ENCODE assay signal across 9 cellular contexts in genomic region chr15:90086868-90087268, GRCh38. TPM values are rescaled to one million over a fixed set of nuclear protein-coding genes. Genes with fewer than 3 reads are reported as not detected.
DNase-seq lines count a peak whose midpoint lies in the region; TF ChIP-seq lines count a peak whose summit lies in the region.
"Had no signal": no experiment of that assay in that cellular context is flagged by ENCODE, and none has a peak within 500 bp of the region (broad histone marks: within the 10 kb centered on the region; RNA-seq: fewer than 3 reads in every experiment).

No MANE protein-coding gene starts in this region.

- H3K27ac Mint-ChIP-seq in nephron: no peak overlapping the region

- TF ChIP-seq CTCF in WERI-Rb-1 (IDR thresholded peaks at IDR 0.05; ENCODE audit: low read depth, low read length): peak; percentile 82
- TF ChIP-seq CTCF in dorsolateral prefrontal cortex (IDR thresholded peaks at IDR 0.05 in 54 of 56, conservative IDR thresholded peaks at IDR 0.05 in 2 of 56; ENCODE audit: low read depth in 1 of 56, partially characterized antibody in 56 of 56): peak in 55 of 56 donors; percentile 27 to 68 (median 57)
- TF ChIP-seq CTCF in nephron (IDR thresholded peaks at IDR 0.05; ENCODE audit: unreplicated experiment in 3 of 3): peak; percentile 44 to 57 (median 47)

- H3K36me3 ChIP-seq in WERI-Rb-1: peaks cover 62% of the 10 kb centered on the region

- H3K27ac ChIP-seq in WERI-Rb-1 (no peak overlapping the region; the same call in 1 of the 2 replicates), dorsolateral prefrontal cortex (peak overlapping the region in 21 of 59 donors; percentile 4 to 70 (median 42))
- H3K27ac ChIP-seq: BLaER1 treated with 17β-estradiol and CSF1 and Interleukin-3, amounts not matched to agents 10 nM and 100 nM had no signal

- no peak overlapping the region for H3K4me3 Mint-ChIP-seq in nephron

- intact Hi-C loops in dorsolateral prefrontal cortex (cut with DNase I): loop anchor here in 1 of 2 donors (5.0 kb wide), 2 partner anchors 195 to 325 kb away; partner anchors contain the start of gene AP3S2

- H3K4me3 ChIP-seq in WERI-Rb-1 (ENCODE audit: low read depth, low read length) (no peak overlapping the region), dorsolateral prefrontal cortex (no peak overlapping the region)
- H3K4me3 ChIP-seq: BLaER1 treated with 17β-estradiol and CSF1 and Interleukin-3, amounts not matched to agents 10 nM and 100 nM had no signal

- no peaks in the 10 kb centered on the region for H3K27me3 Mint-ChIP-seq in nephron (ENCODE audit: low read depth)

- H3K4me1 Mint-ChIP-seq in nephron: no peaks in the 10 kb centered on the region

- H3K9me3 Mint-ChIP-seq in nephron: no peaks in the 10 kb centered on the region

- peaks cover 69% of the 10 kb centered on the region for H3K36me3 Mint-ChIP-seq in nephron (ENCODE audit: low read depth)

- H3K9me3 ChIP-seq in WERI-Rb-1 (ENCODE audit: severe bottlenecking): no peaks in the 10 kb centered on the region
- H3K9me3 ChIP-seq: BLaER1 treated with 17β-estradiol and CSF1 and Interleukin-3, amounts not matched to agents 10 nM and 100 nM had no signal

- DNase-seq in NCI-H1417 (lab: John Stamatoyannopoulos, UW) (peak in 2 of 3 experiments; percentile 31 to 53), NCI-H1417 treated with DMSO at 0.1 percent for 48 hours (lab: John Stamatoyannopoulos, UW) (no peak), KG1 (lab: John Stamatoyannopoulos, UW) (peak; percentile 29), WERI-Rb-1 (peak; percentile 61), dorsolateral prefrontal cortex (peak in 1 of 10 donors; percentile 39), cerebellar nuclear complex (lab: John Stamatoyannopoulos, UW) (no peak), cortex of kidney (lab: John Stamatoyannopoulos, UW) (no peak)

- no peaks in the 10 kb centered on the region for H3K27me3 ChIP-seq in WERI-Rb-1 (ENCODE audit: insufficient read depth, low read depth, severe bottlenecking)
- no peaks in the 10 kb centered on the region for H3K27me3 ChIP-seq in dorsolateral prefrontal cortex
- H3K27me3 ChIP-seq: BLaER1 treated with 17β-estradiol and CSF1 and Interleukin-3, amounts not matched to agents 10 nM and 100 nM had no signal

RNA-seq across cellular contexts. Expression of gene IDH2, which starts 15.4 kb away (rescaled TPM):
- total RNA-seq in dorsolateral prefrontal cortex: 100 to 1,000 TPM in 64 of 120 experiments, 10 to 100 TPM in 56; 40.2 to 175 (median 102) TPM

Comparison
In these comparisons a context has a peak if more than half of its experiments do, and no peak if none do; other contexts are left out.
1. DNase-seq: peak in NCI-H1417 (2 of 3), KG1 (single experiment) and WERI-Rb-1 (single experiment); none in NCI-H1417 treated with DMSO at 0.1 percent for 48 hours (single experiment), cerebellar nuclear complex (0 of 2) and cortex of kidney (single experiment).
2. Peak in every context shown above with its lines, with median percentiles within 50 percentile points of each other: CTCF ChIP-seq.